ENCODE assay signal across 8 cellular contexts in the genomic region with DNA sequence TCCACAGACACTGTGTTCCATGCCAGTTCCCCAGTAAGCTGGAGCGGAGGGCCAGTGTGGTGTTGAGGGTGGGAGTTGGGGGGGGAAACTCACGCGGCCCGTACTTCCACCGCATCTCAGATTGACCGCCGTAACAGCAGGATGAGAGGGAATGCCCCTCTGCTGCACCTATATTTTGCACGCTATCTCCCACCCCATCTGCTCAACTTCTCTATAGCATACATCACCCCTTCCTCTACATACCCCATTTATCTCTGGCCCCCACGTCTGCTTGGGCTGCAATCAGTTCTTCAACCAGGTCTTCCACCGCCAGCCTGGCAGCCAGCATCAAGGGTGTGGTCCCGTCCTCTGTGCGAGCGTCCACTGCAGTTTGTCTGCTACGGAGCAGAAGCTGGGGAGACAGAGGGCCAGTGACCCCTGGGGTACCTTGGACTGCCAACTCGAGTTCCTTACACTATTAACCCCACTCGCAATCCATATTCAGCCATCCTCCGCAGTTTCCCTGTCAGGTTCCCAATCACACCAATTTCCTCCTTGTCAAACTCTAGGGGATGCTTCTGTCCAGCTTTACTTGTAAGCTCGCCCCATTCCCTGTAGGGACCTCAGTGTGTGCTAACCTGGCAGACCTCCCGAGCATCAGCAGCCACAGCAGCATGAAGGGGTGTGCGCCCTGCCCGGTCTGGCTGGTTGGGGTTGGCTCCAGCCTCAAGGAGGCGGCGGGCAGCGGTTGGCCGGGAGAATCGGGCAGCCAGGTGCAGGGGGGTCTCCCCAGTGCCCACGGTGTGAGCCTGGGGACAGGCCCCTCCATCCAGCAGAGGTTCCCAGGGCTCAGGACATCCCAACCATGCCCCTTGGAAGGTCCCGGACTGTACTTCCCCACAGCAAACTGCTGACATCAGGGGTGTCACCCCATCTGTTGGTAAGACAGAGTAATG. TPM values are rescaled to one million over a fixed set of nuclear protein-coding genes. Genes with fewer than 3 reads are reported as not detected.
DNase-seq lines count a peak whose midpoint lies in the region; ATAC-seq and TF ChIP-seq lines count a peak whose summit lies in the region.

No MANE protein-coding gene starts in this region.

- peaks cover 4 to 11% of the 10 kb centered on the region in 2 donors for H3K36me3 Mint-ChIP-seq in CD4-positive, alpha-beta memory T cell
- peaks cover 3% of the 10 kb centered on the region for H3K36me3 Mint-ChIP-seq in memory B cell

- DNase-seq in CD4-positive, alpha-beta memory T cell = no peak
- peak; percentile 43 for DNase-seq in NCI-H69 (lab: John Stamatoyannopoulos, UW)
- peak in 1 of 2 donors; percentile 47 for DNase-seq in memory B cell (ENCODE audit: low spot score in 2 of 2)
- DNase-seq in transverse colon = peak; percentile 40
- DNase-seq in NCI-H1436 (lab: John Stamatoyannopoulos, UW) = no peak
- DNase-seq in Ammon's horn (ENCODE audit: low spot score) = no peak

- peak overlapping the region; percentile 53 to 97 for H3K4me3 ChIP-seq in CD4-positive, alpha-beta memory T cell (ENCODE audit: low read length in 2 of 2)
- H3K4me3 ChIP-seq in transverse colon = peak overlapping the region; percentile 68 to 88 (median 77)

- H3K4me1 ChIP-seq in CD4-positive, alpha-beta memory T cell (ENCODE audit: insufficient read depth, low read length) = peaks cover 33% of the 10 kb centered on the region
- peaks cover 9 to 34% (median 22%) of the 10 kb centered on the region in 4 donors for H3K4me1 ChIP-seq in transverse colon

- peak overlapping the region; percentile 93 to 100 (median 98) for H3K4me3 Mint-ChIP-seq in CD4-positive, alpha-beta memory T cell
- H3K4me3 Mint-ChIP-seq in memory B cell = peak overlapping the region; percentile 98

- peak overlapping the region; percentile 98 for H3K27ac ChIP-seq in CD4-positive, alpha-beta memory T cell (ENCODE audit: low read depth, low read length)
- H3K27ac ChIP-seq in cingulate gyrus (ENCODE audit: low read depth, low read length) = peak overlapping the region; percentile 99
- H3K27ac ChIP-seq in transverse colon = peak overlapping the region; percentile 98 to 100 (median 99)

- in situ Hi-C loops in transverse colon (cut with MboI; ENCODE audit: low pct_ligation_motif_present in 1 of 4, low pct_unique_long_range_greater_than_20kb in 1 of 4, low sequenced_read_pairs in 3 of 4) = no loop called here

- H3K36me3 ChIP-seq in CD4-positive, alpha-beta memory T cell (ENCODE audit: insufficient read depth, low read length) = no peaks in the 10 kb centered on the region
- no peaks in the 10 kb centered on the region for H3K36me3 ChIP-seq in transverse colon

- POLR2A ChIA-PET in CD4-positive, alpha-beta memory T cell (lab: Charles Lee; ENCODE audit: partially characterized antibody) = interaction anchor here (0.6 to 12.7 kb wide), 9 partner anchors 17 to 781 kb away, joined by 3 to 188 read pairs (median 4); a partner anchor contains a TSS

- H3K9me3 Mint-ChIP-seq in CD4-positive, alpha-beta memory T cell = no peaks in the 10 kb centered on the region
- H3K9me3 Mint-ChIP-seq in memory B cell = no peaks in the 10 kb centered on the region

- H3K27ac Mint-ChIP-seq in CD4-positive, alpha-beta memory T cell = peak overlapping the region; percentile 97 to 100 (median 99)
- H3K27ac Mint-ChIP-seq in memory B cell = peak overlapping the region; percentile 99

- no peak for TF ChIP-seq CTCF in transverse colon (IDR thresholded peaks at IDR 0.05)

- CTCF ChIA-PET in CD4-positive, alpha-beta memory T cell (lab: Charles Lee; ENCODE audit: partially characterized antibody) = interaction anchor here (0.7 to 1.5 kb wide), 3 partner anchors 48 to 67 kb away, joined by 3 to 4 read pairs (median 3); a partner anchor contains a TSS

- H3K4me1 Mint-ChIP-seq in CD4-positive, alpha-beta memory T cell = peaks cover 23 to 47% (median 27%) of the 10 kb centered on the region in 4 donors
- H3K4me1 Mint-ChIP-seq in memory B cell = peaks cover 25% of the 10 kb centered on the region

- TF ChIP-seq EP300 in transverse colon (IDR thresholded peaks at IDR 0.05; ENCODE audit: low read depth) = no peak

- H3K27me3 ChIP-seq in CD4-positive, alpha-beta memory T cell (ENCODE audit: insufficient read depth, low read length) = no peaks in the 10 kb centered on the region
- no peaks in the 10 kb centered on the region for H3K27me3 ChIP-seq in transverse colon

- intact Hi-C loops in CD4-positive, alpha-beta memory T cell (cut with micrococcal nuclease) = loop anchor here (2.0 to 10.0 kb wide), 3 partner anchors 48 to 1218 kb away; a partner anchor contains a TSS
- intact Hi-C loops in transverse colon (cut with DNase I; ENCODE audit: low total_unique reads) = no loop called here

- ATAC-seq in memory B cell (ENCODE audit: low read depth) (no peak), GM18520 (IDR thresholded peaks at IDR 0.05; ENCODE audit: unreplicated experiment) (no peak)

- H3K9me3 ChIP-seq in CD4-positive, alpha-beta memory T cell (ENCODE audit: control insufficient read depth in 1 of 2, low read length in 2 of 2) = no peaks in the 10 kb centered on the region
- no peaks in the 10 kb centered on the region for H3K9me3 ChIP-seq in transverse colon

- H3K27me3 Mint-ChIP-seq in CD4-positive, alpha-beta memory T cell = peaks cover 0 to 2% of the 10 kb centered on the region in 2 donors
- no peaks in the 10 kb centered on the region for H3K27me3 Mint-ChIP-seq in memory B cell

- 0 to 31% methylated on average over 1 to 26 of the region's 28 CpGs for WGBS in transverse colon (ENCODE audit: low coverage in 1 of 2), 2 donors

- TF ChIP-seq POLR2A in transverse colon (IDR thresholded peaks at IDR 0.05) = no peak

RNA-seq across cellular contexts. Expression of a gene that starts 4.5 kb away (rescaled TPM):
- total RNA-seq in CD4-positive, alpha-beta memory T cell = 100 to 1,000 TPM; 309 to 313 TPM
- polyA plus RNA-seq in CD4-positive, alpha-beta memory T cell = 100 to 1,000 TPM; 110 to 165 TPM
- total RNA-seq in transverse colon = 1 to 10 TPM in 3 of 4 donors, under 1 TPM in 1; 1.00 to 8.6 (median 6.7) TPM

RNA-seq across cellular contexts. Expression of a gene that starts 6.9 kb away (rescaled TPM):
- total RNA-seq in CD4-positive, alpha-beta memory T cell = 100 to 1,000 TPM; 188 to 192 TPM
- 1 to 10 TPM in 1 of 2 donors, under 1 TPM in 1; 0.57 to 1.8 TPM for polyA plus RNA-seq in CD4-positive, alpha-beta memory T cell
- total RNA-seq in transverse colon = 10 to 100 TPM; 34.4 to 87.5 (median 41.3) TPM

RNA-seq across cellular contexts. Expression of a gene that starts 12.9 kb away (rescaled TPM):
- 10 to 100 TPM; 74.8 to 77.3 TPM for total RNA-seq in CD4-positive, alpha-beta memory T cell
- under 1 TPM in 1 of 2 donors, not detected in 1; 0.62 TPM for polyA plus RNA-seq in CD4-positive, alpha-beta memory T cell
- total RNA-seq in transverse colon = 1 to 10 TPM; 1.1 to 9.0 (median 2.7) TPM

RNA-seq across cellular contexts. Expression of a gene that starts 18.7 kb away (rescaled TPM):
- 10 to 100 TPM; 44.2 to 47.7 TPM for total RNA-seq in CD4-positive, alpha-beta memory T cell
- polyA plus RNA-seq in CD4-positive, alpha-beta memory T cell = 100 to 1,000 TPM; 102 to 129 TPM
- total RNA-seq in transverse colon = 100 to 1,000 TPM in 3 of 4 donors, 10 to 100 TPM in 1; 36.0 to 212 (median 120) TPM

RNA-seq across cellular contexts. Expression of a gene that starts 21.1 kb away (rescaled TPM):
- 10 to 100 TPM; 32.2 to 32.8 TPM for total RNA-seq in CD4-positive, alpha-beta memory T cell
- 10 to 100 TPM; 15.3 to 16.4 TPM for polyA plus RNA-seq in CD4-positive, alpha-beta memory T cell
- 10 to 100 TPM; 17.9 to 67.2 (median 50.1) TPM for total RNA-seq in transverse colon

Comparison
In these comparisons a context has a peak if more than half of its experiments do, and no peak if none do; other contexts are left out.
1. DNase-seq: peak in NCI-H69 (single experiment) and transverse colon (single experiment); none in CD4-positive, alpha-beta memory T cell (0 of 5), NCI-H1436 (single experiment) and Ammon's horn (single experiment).
2. RNA of a gene that starts 4.5 kb away (total RNA-seq): 309 to 313 TPM in CD4-positive, alpha-beta memory T cell; 1.00 to 8.6 TPM in transverse colon; every median in the first group is over 10 times any median in the second.
3. RNA of a gene that starts 12.9 kb away (total RNA-seq): 74.8 to 77.3 TPM in CD4-positive, alpha-beta memory T cell; 1.1 to 9.0 TPM in transverse colon; every median in the first group is over 4 times any median in the second.
4. Peak in every context shown above with its lines, with median percentiles within 50 percentile points of each other: H3K27ac ChIP-seq.